ENCODE assay signal across 15 cellular contexts in the genomic region with DNA sequence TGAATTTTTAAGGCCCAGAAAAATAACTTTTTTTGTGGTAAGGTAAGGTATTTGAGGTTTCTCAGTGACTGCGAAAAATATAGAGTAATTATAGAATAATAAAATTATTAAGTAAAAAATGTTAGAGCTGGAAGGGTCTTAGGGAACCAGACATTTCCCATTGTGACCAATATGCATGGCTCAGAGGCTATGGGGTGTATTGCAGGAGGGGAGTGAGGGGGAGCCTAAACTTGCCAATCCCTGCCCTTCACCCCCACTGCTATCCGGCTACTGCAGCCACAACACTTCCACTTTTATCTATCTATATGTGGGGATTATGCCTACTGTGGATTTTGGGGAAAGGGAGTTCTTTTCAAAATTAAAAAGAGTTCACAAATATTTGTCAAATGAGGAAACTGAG. TPM values are rescaled to one million over a fixed set of nuclear protein-coding genes. Genes with fewer than 3 reads are reported as not detected.
DNase-seq lines count a peak whose midpoint lies in the region; ATAC-seq and TF ChIP-seq lines count a peak whose summit lies in the region.
"Had no signal": no experiment of that assay in that cellular context is flagged by ENCODE, and none has a peak within 500 bp of the region (broad histone marks: within the 10 kb centered on the region; RNA-seq: fewer than 3 reads in every experiment).

No MANE protein-coding gene starts in this region.

- no peaks in the 10 kb centered on the region for H3K27me3 ChIP-seq in GM23338 (ENCODE audit: insufficient read depth)
- H3K27me3 ChIP-seq in H7 (ENCODE audit: control insufficient read depth, insufficient read depth, low read length) = no peaks in the 10 kb centered on the region
- H3K27me3 ChIP-seq: BE2C had no signal

- peak; percentile 75 for ATAC-seq in GM23338
- no peak for ATAC-seq in GM18858 (IDR thresholded peaks at IDR 0.05; ENCODE audit: unreplicated experiment)
- ATAC-seq: A549, HepG2 had no signal

- no peak overlapping the region for H3K27ac Mint-ChIP-seq in GM23338
- H3K27ac Mint-ChIP-seq in glutamatergic neuron (ENCODE audit: unreplicated experiment) = peak overlapping the region; percentile 52
- H3K27ac Mint-ChIP-seq: CD4-positive, alpha-beta memory T cell; H9 had no signal

- POLR2A ChIA-PET in OCI-LY7 (lab: Charles Lee) = interaction anchor here (0.6 to 5.4 kb wide), 13 partner anchors 8 to 1795 kb away, joined by 3 to 89 read pairs (median 4); a partner anchor contains a TSS

- no peaks in the 10 kb centered on the region for H4K20me1 ChIP-seq in GM23338 (replicated peaks; ENCODE audit: insufficient read depth)
- H4K20me1 ChIP-seq in OCI-LY7 (ENCODE audit: insufficient read depth, low read length) = no peaks in the 10 kb centered on the region

- H3K4me1 Mint-ChIP-seq in GM23338 (peaks cover 8% of the 10 kb centered on the region), glutamatergic neuron (ENCODE audit: low read depth, unreplicated experiment) (peaks cover 34% of the 10 kb centered on the region)

- H3K9me3 ChIP-seq in OCI-LY7 (ENCODE audit: low read length) = no peaks in the 10 kb centered on the region
- H3K9me3 ChIP-seq: A549, BE2C had no signal

- H3K27ac ChIP-seq in GM23338 (ENCODE audit: low read depth) (no peak overlapping the region), OCI-LY7 (ENCODE audit: low read depth, low read length, poor library complexity, severe bottlenecking) (peak overlapping the region; percentile 85)
- H3K27ac ChIP-seq: A549, C4-2B, GM23248 had no signal

- intact Hi-C loops in OCI-LY7 (cut with micrococcal nuclease; ENCODE audit: unreplicated experiment) = no loop called here
- intact Hi-C loops in head of caudate nucleus (cut with DNase I) = no loop called here

- H2AFZ ChIP-seq in GM23338 (no peak overlapping the region), OCI-LY7 (ENCODE audit: low read length) (peak overlapping the region; percentile 87)
- H2AFZ ChIP-seq: GM23248 had no signal

- no TSS peak for BruUV-seq in OCI-LY7 (replicated peaks; lab: Mats Ljungman, UMichigan)

- H3K4me3 Mint-ChIP-seq in GM23338 (no peak overlapping the region), glutamatergic neuron (ENCODE audit: unreplicated experiment) (no peak overlapping the region)
- H3K4me3 Mint-ChIP-seq: CD4-positive, alpha-beta memory T cell; H9 had no signal

- H3K36me3 Mint-ChIP-seq in GM23338 (ENCODE audit: low read depth) (no peaks in the 10 kb centered on the region), glutamatergic neuron (ENCODE audit: unreplicated experiment) (no peaks in the 10 kb centered on the region)
- H3K36me3 Mint-ChIP-seq: CD4-positive, alpha-beta memory T cell had no signal

- no peaks in the 10 kb centered on the region for H3F3A ChIP-seq in GM23338 (replicated peaks; ENCODE audit: low read depth)

- H3K36me3 ChIP-seq in GM23338 (ENCODE audit: insufficient read depth) = no peaks in the 10 kb centered on the region
- no peaks in the 10 kb centered on the region for H3K36me3 ChIP-seq in H7 (replicated peaks; ENCODE audit: control insufficient read depth, insufficient read depth, low read length)
- H3K36me3 ChIP-seq in OCI-LY7 (ENCODE audit: insufficient read depth, low read length) = no peaks in the 10 kb centered on the region
- H3K36me3 ChIP-seq: BE2C had no signal

- no peaks in the 10 kb centered on the region for H3K9me3 Mint-ChIP-seq in GM23338
- no peaks in the 10 kb centered on the region for H3K9me3 Mint-ChIP-seq in glutamatergic neuron (ENCODE audit: unreplicated experiment)
- H3K9me3 Mint-ChIP-seq: CD4-positive, alpha-beta memory T cell; H9 had no signal

- H3K27me3 Mint-ChIP-seq in GM23338 (ENCODE audit: insufficient read depth, low read depth, poor library complexity) (peaks cover 6% of the 10 kb centered on the region), glutamatergic neuron (ENCODE audit: unreplicated experiment) (no peaks in the 10 kb centered on the region)

- H3K4me1 ChIP-seq in GM23338 (ENCODE audit: insufficient read depth) (0 out of 2 replicates have a peak, but pooled peaks cover 8% of the 10 kb centered on the region), OCI-LY7 (ENCODE audit: insufficient read depth, low read length, poor library complexity, severe bottlenecking) (peaks cover 48% of the 10 kb centered on the region)

- H3K4me3 ChIP-seq in GM23338 (no peak overlapping the region), H7 (ENCODE audit: insufficient read depth, low read depth, low read length) (no peak overlapping the region), OCI-LY7 (ENCODE audit: low read depth, low read length, poor library complexity, severe bottlenecking) (no peak overlapping the region)
- H3K4me3 ChIP-seq: A549, GM23248 had no signal

- H3K79me2 ChIP-seq in GM23338 (replicated peaks; ENCODE audit: insufficient read depth) (no peaks in the 10 kb centered on the region), OCI-LY7 (ENCODE audit: insufficient read depth, low read depth, low read length) (no peaks in the 10 kb centered on the region)

- CTCF ChIA-PET in OCI-LY7 (lab: Charles Lee; ENCODE audit: unreplicated experiment) = interaction anchor here (1.1 to 1.2 kb wide), 2 partner anchors 8 to 82 kb away, joined by 5 read pairs; no protein-coding TSS in a partner anchor

- H3K9me2 ChIP-seq in GM23338 (ENCODE audit: insufficient read depth) = no peaks in the 10 kb centered on the region
- no peaks in the 10 kb centered on the region for H3K9me2 ChIP-seq in OCI-LY7 (ENCODE audit: insufficient read depth, low read length)

- TF ChIP-seq CTCF in GM23338 (conservative IDR thresholded peaks at IDR 0.05; ENCODE audit: low read depth in 2 of 2) (no peak), OCI-LY7 (conservative IDR thresholded peaks at IDR 0.05; ENCODE audit: low read length) (no peak), glutamatergic neuron (IDR thresholded peaks at IDR 0.05; ENCODE audit: partially characterized antibody, unreplicated experiment) (no peak)

- H3K4me2 ChIP-seq in GM23338 (no peak overlapping the region), OCI-LY7 (ENCODE audit: low read length) (peak overlapping the region; percentile 68)
- H3K4me2 ChIP-seq: A549 had no signal

- DNase-seq in GM23338 (ENCODE audit: low spot score) (no peak), H7 (peak; percentile 46), OCI-LY7 (ENCODE audit: low spot score) (no peak), glutamatergic neuron (no peak), head of caudate nucleus (no peak)
- DNase-seq: BE2C; CD4-positive, alpha-beta memory T cell; DND-41; GDM1; GM23248; H9 had no signal

TF ChIP-seq in GM23338, 12 proteins besides CTCF, POLR2A, EP300 and RAD21 (continues in another document):
- TF ChIP-seq, protein P1, sequence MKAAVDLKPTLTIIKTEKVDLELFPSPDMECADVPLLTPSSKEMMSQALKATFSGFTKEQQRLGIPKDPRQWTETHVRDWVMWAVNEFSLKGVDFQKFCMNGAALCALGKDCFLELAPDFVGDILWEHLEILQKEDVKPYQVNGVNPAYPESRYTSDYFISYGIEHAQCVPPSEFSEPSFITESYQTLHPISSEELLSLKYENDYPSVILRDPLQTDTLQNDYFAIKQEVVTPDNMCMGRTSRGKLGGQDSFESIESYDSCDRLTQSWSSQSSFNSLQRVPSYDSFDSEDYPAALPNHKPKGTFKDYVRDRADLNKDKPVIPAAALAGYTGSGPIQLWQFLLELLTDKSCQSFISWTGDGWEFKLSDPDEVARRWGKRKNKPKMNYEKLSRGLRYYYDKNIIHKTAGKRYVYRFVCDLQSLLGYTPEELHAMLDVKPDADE (IDR thresholded peaks at IDR 0.05) = no peak
- TF ChIP-seq ZNF331 (CRISPR knock-in tag; IDR thresholded peaks at IDR 0.05; ENCODE audit: low read depth) = no peak
- no peak for TF ChIP-seq CREB1 (CRISPR knock-in tag; IDR thresholded peaks at IDR 0.05; ENCODE audit: low read depth)
- TF ChIP-seq, protein P2, sequence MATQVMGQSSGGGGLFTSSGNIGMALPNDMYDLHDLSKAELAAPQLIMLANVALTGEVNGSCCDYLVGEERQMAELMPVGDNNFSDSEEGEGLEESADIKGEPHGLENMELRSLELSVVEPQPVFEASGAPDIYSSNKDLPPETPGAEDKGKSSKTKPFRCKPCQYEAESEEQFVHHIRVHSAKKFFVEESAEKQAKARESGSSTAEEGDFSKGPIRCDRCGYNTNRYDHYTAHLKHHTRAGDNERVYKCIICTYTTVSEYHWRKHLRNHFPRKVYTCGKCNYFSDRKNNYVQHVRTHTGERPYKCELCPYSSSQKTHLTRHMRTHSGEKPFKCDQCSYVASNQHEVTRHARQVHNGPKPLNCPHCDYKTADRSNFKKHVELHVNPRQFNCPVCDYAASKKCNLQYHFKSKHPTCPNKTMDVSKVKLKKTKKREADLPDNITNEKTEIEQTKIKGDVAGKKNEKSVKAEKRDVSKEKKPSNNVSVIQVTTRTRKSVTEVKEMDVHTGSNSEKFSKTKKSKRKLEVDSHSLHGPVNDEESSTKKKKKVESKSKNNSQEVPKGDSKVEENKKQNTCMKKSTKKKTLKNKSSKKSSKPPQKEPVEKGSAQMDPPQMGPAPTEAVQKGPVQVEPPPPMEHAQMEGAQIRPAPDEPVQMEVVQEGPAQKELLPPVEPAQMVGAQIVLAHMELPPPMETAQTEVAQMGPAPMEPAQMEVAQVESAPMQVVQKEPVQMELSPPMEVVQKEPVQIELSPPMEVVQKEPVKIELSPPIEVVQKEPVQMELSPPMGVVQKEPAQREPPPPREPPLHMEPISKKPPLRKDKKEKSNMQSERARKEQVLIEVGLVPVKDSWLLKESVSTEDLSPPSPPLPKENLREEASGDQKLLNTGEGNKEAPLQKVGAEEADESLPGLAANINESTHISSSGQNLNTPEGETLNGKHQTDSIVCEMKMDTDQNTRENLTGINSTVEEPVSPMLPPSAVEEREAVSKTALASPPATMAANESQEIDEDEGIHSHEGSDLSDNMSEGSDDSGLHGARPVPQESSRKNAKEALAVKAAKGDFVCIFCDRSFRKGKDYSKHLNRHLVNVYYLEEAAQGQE (IDR thresholded peaks at IDR 0.05; ENCODE audit: unreplicated experiment) = no peak
- TF ChIP-seq NANOG (IDR thresholded peaks at IDR 0.05; ENCODE audit: borderline replicate concordance) = no peak
- no peak for TF ChIP-seq ZNF114 (CRISPR knock-in tag; IDR thresholded peaks at IDR 0.05)

RNA-seq across cellular contexts. Expression of a gene that starts 7.6 kb away (rescaled TPM):
- 25.9 and 30.8 TPM in 2 replicates for total RNA-seq in GM23338 (2014; rRNA removed; shearing (Covaris generic))
- polyA plus RNA-seq in GM23338 (2016; fragmentation: Nextera tagmentation; extraction: Ambion mirVana) = 36.2 and 39.5 TPM in 2 replicates
- 18.3 TPM in 2 replicates for total RNA-seq in H7 (2014; rRNA removed; shearing (Covaris generic))
- total RNA-seq in OCI-LY7 (2014; rRNA removed; shearing (Covaris generic)) = 46.8 and 60.7 TPM in 2 replicates
- total RNA-seq in OCI-LY7 (2022) (48.6 and 54.9 TPM in 2 replicates), glutamatergic neuron (ENCODE audit: unreplicated experiment) (143 TPM)
